Comparison of ENCODE assay signal across 13 cellular contexts in genomic region chr20:35595456-35595855, GRCh38.
"Had no signal": no experiment of that assay in that cellular context is flagged by ENCODE, and none has a peak within 500 bp of the region (broad histone marks: within the 10 kb centered on the region; RNA-seq: fewer than 3 reads in every experiment).

No MANE protein-coding gene starts in this region.

- DNase-seq: lower lobe of right lung; natural killer cell; nucleus accumbens; ovary; right cardiac atrium; stimulated activated CD4-positive, alpha-beta T cell treated with anti-CD3 and anti-CD28 coated beads, Interleukin-4, amount 100 ng/mL, for 24 hours; testis; upper lobe of right lung had no signal

- ATAC-seq: lower lobe of right lung; natural killer cell; right cardiac atrium; stimulated activated memory B cell treated with anti-CD40 and anti-IgM and Interleukin-4, amounts not matched to agents 10 μg/mL and 1 μg/mL and 100 μg/mL, for 72 hours; upper lobe of right lung had no signal

- H3K4me2 ChIP-seq: smooth muscle cell had no signal

- H3K27ac ChIP-seq: foreskin keratinocyte, lower lobe of right lung, ovary, testis, tibial nerve, upper lobe of right lung, vagina had no signal

- H3K4me1 ChIP-seq: foreskin keratinocyte, upper lobe of right lung had no signal

- H3K4me3 ChIP-seq: lower lobe of right lung, ovary, smooth muscle cell, testis, tibial nerve, upper lobe of right lung, vagina had no signal

- H3K36me3 ChIP-seq: lower lobe of right lung, ovary, tibial nerve, upper lobe of right lung, vagina had no signal

- H3K9me3 ChIP-seq: lower lobe of right lung, ovary, testis, tibial nerve, upper lobe of right lung, vagina had no signal

- H3K27me3 ChIP-seq: ovary, testis, vagina had no signal
